7 cellular contexts compared by ENCODE assay signal in genomic region chr5:69491838-69492390, GRCh38. TPM values are rescaled to one million over a fixed set of nuclear protein-coding genes. Genes with fewer than 3 reads are reported as not detected.
DNase-seq lines count a peak whose midpoint lies in the region; ATAC-seq and TF ChIP-seq lines count a peak whose summit lies in the region.

No MANE protein-coding gene starts in this region.

- no peak overlapping the region for H4K8ac ChIP-seq in H9 (replicated peaks; ENCODE audit: insufficient read length, low read depth, low read length)

- H3K27ac ChIP-seq in H9 (ENCODE audit: insufficient read length, low read depth, low read length) = no peak overlapping the region
- no peak overlapping the region for H3K27ac ChIP-seq in right cardiac atrium (ENCODE audit: low read length)
- peak overlapping the region in 6 of 21 experiments; percentile 17 to 83 (median 68) for H3K27ac ChIP-seq in skin epidermis

- H3K4me2 ChIP-seq in H9 (ENCODE audit: insufficient read depth, insufficient read length, low read length) = peak overlapping the region; percentile 73

- H3K4me1 ChIP-seq in H9 (ENCODE audit: insufficient read depth, low read length) = peaks cover 4% of the 10 kb centered on the region; the same call in 1 of the 2 replicates
- H3K4me1 ChIP-seq in right cardiac atrium (ENCODE audit: control insufficient read depth, insufficient read depth, low read length) = no peaks in the 10 kb centered on the region

- peak overlapping the region; percentile 62 for H3K14ac ChIP-seq in H9 (ENCODE audit: insufficient read depth, low read length)

- H3K23ac ChIP-seq in H9 (ENCODE audit: insufficient read length, low read depth, low read length) = no peak overlapping the region

- H2BK12ac ChIP-seq in H9 (ENCODE audit: insufficient read length, low read depth, low read length) = no peak overlapping the region

- no peak overlapping the region for H3K56ac ChIP-seq in H9 (ENCODE audit: insufficient read length, low read depth, low read length)

- H2BK20ac ChIP-seq in H9 (ENCODE audit: low read depth, low read length, poor library complexity, severe bottlenecking) = no peak overlapping the region

- no peak overlapping the region for H2BK5ac ChIP-seq in H9 (ENCODE audit: insufficient read length, low read length)

- DNase-seq in H9 (no peak), right cardiac atrium (no peak), DMS153 (lab: John Stamatoyannopoulos, UW) (no peak), mucosa of gallbladder (ENCODE audit: low spot score) (no peak), DMS79 (lab: John Stamatoyannopoulos, UW) (no peak)

- H3K23me2 ChIP-seq in H9 (ENCODE audit: insufficient read length, low read depth, low read length, poor library complexity, severe bottlenecking) = peaks cover 13% of the 10 kb centered on the region

- H2AK5ac ChIP-seq in H9 (ENCODE audit: insufficient read length, low read length) = no peak overlapping the region

- H3K4me3 Mint-ChIP-seq in H9 = peak overlapping the region; percentile 90 to 91

- peak overlapping the region; percentile 61 for H3K9ac ChIP-seq in H9 (ENCODE audit: extremely low read depth, insufficient read length, low read length)

- H2AFZ ChIP-seq in H9 (ENCODE audit: low read length) = peak overlapping the region; percentile 16

- H3K4ac ChIP-seq in H9 (ENCODE audit: low read depth, low read length) = no peak overlapping the region

- no peak overlapping the region for H3T11ph ChIP-seq in H9 (ENCODE audit: low read length)

- no peaks in the 10 kb centered on the region for H3K27me3 ChIP-seq in H9 (ENCODE audit: insufficient read depth, low read length)
- H3K27me3 ChIP-seq in right cardiac atrium (ENCODE audit: control insufficient read depth, insufficient read depth) = no peaks in the 10 kb centered on the region

- no peak overlapping the region for H2BK15ac ChIP-seq in H9 (ENCODE audit: low read depth, low read length)

- ATAC-seq in right cardiac atrium = no peak

- no peaks in the 10 kb centered on the region for H3K9me3 ChIP-seq in H9 (ENCODE audit: control insufficient read depth, low read depth, low read length)
- H3K9me3 ChIP-seq in right cardiac atrium (ENCODE audit: control insufficient read depth, low read length) = no peaks in the 10 kb centered on the region

- H3K36me3 Mint-ChIP-seq in H9 (ENCODE audit: insufficient read depth in 1 of 3, low read depth in 3 of 3) = no peaks in the 10 kb centered on the region; a peak in 1 of 7 replicates

- TF ChIP-seq CTCF in H9 (conservative IDR thresholded peaks at IDR 0.05) (no peak), WI38 (IDR thresholded peaks at IDR 0.05; ENCODE audit: low read depth, low read length) (no peak)

- no peaks in the 10 kb centered on the region for H3K79me1 ChIP-seq in H9 (ENCODE audit: insufficient read depth, low read depth, low read length, poor library complexity, severe bottlenecking)

- H2BK120ac ChIP-seq in H9 (ENCODE audit: low read depth, low read length, poor library complexity, severe bottlenecking) = no peak overlapping the region

- H3K79me2 ChIP-seq in H9 (ENCODE audit: insufficient read depth, low read length) = peaks cover 16% of the 10 kb centered on the region; the same call in 1 of the 2 replicates

- H3K18ac ChIP-seq in H9 (ENCODE audit: insufficient read length, low read depth, low read length) = peak overlapping the region; percentile 89

- H4K5ac ChIP-seq in H9 (ENCODE audit: insufficient read length, low read depth, low read length) = no peak overlapping the region

- H3K9me3 Mint-ChIP-seq in H9 = no peaks in the 10 kb centered on the region; a peak in 1 of 5 replicates

- H4K20me1 ChIP-seq in H9 (ENCODE audit: control insufficient read depth, insufficient read depth, insufficient read length) = no peaks in the 10 kb centered on the region

- H3K27ac Mint-ChIP-seq in H9 = peak overlapping the region in 2 of 3 experiments; percentile 75 to 88; a peak in 2 of 7 replicates

- peaks cover 3% of the 10 kb centered on the region for H3K27me3 Mint-ChIP-seq in H9 (ENCODE audit: low read depth)

- peak overlapping the region; percentile 69 for H3K4me3 ChIP-seq in WI38 (ENCODE audit: low read depth, low read length)
- peak overlapping the region; percentile 55 for H3K4me3 ChIP-seq in right cardiac atrium (ENCODE audit: low read length)
- peak overlapping the region; percentile 32 to 73 (median 43) for H3K4me3 ChIP-seq in skin epidermis

- no CpG with 5 or more reads among the region's 17 CpGs for WGBS in H9 (ENCODE audit: extremely low coverage, insufficient read length, low lambda C conversion rate)
- WGBS in right cardiac atrium = 10% methylated on average over 17 of the region's 17 CpGs

- peaks cover 37% of the 10 kb centered on the region in 2 experiments for H3K4me1 Mint-ChIP-seq in H9

- no peak overlapping the region for H4K91ac ChIP-seq in H9 (ENCODE audit: insufficient read length, low read depth, low read length)

- intact Hi-C loops in right cardiac atrium (cut with DNase I) = no loop called here

RNA-seq across cellular contexts. Expression of gene OCLN, which starts 0.7 kb away (rescaled TPM):
- 105 and 109 TPM in 2 replicates for total RNA-seq in H9 (2021)
- total RNA-seq in right cardiac atrium = 1 to 10 TPM; 1.0 to 2.0 (median 1.8) TPM
- 1.2 TPM for polyA plus RNA-seq in right cardiac atrium
- 152 TPM for total RNA-seq in mucosa of gallbladder

Comparison
In these comparisons a context has a peak if more than half of its experiments do, and no peak if none do; other contexts are left out.
1. RNA of gene OCLN, which starts 0.7 kb away (total RNA-seq): 152 TPM in mucosa of gallbladder (single experiment) and 105 to 109 TPM in H9; 1.0 to 2.0 TPM in right cardiac atrium; every median in the first group is over 10 times any median in the second.
2. Peak in every context shown above with its lines, with median percentiles within 50 percentile points of each other: H3K4me3 ChIP-seq.